Comparison of ENCODE assay signal across 19 cellular contexts in the genomic region with DNA sequence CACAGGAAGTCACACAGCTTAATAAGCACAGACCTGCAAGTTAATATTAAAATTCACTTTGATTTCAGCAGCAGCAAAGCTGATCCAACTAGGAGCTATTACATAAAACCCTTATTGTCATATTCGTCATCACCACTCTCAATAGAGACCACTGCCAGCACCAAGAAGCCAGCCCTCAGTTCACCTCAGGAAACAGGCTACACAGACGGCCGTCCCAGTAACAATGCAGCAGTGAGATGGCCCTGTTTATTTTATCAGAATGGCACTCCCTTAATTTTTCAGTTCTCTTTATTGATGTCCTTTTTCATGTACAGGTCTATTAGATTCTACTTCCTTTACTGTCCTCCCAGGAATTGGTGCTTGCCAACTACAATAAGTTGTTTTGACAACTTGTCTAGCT.
DNase-seq lines count a peak whose midpoint lies in the region; ATAC-seq and TF ChIP-seq lines count a peak whose summit lies in the region.
"Had no signal": no experiment of that assay in that cellular context is flagged by ENCODE, and none has a peak within 500 bp of the region (broad histone marks: within the 10 kb centered on the region; RNA-seq: fewer than 3 reads in every experiment).

No MANE protein-coding gene starts in this region.

- DNase-seq in esophagus muscularis mucosa (ENCODE audit: extremely low spot score): no peak
- no peak for DNase-seq in sciatic nerve (ENCODE audit: low spot score)
- no peak for DNase-seq in omental fat pad (ENCODE audit: low spot score)
- DNase-seq in Ammon's horn (ENCODE audit: low spot score): no peak
- DNase-seq in PC-9: no peak
- DNase-seq: activated naive CD8-positive, alpha-beta T cell treated with anti-CD3 and anti-CD28 coated beads for 36 hours; brain microvascular endothelial cell; CD4-positive, alpha-beta T cell; MG63; NCI-H1694 treated with DMSO at 0.1 percent for 48 hours; NK-92 treated with Interleukin-12 subunit alpha and Interleukin-12 subunit beta, amount 100 ng/mL, for 24 hours; stimulated activated CD4-positive, alpha-beta T cell treated with anti-CD3 and anti-CD28 coated beads, Interleukin-4, amount 100 ng/mL, for 24 hours; T1000 had no signal

- TF ChIP-seq POLR2A in esophagus muscularis mucosa (IDR thresholded peaks at IDR 0.05; ENCODE audit: low read depth): no peak

- no peaks in the 10 kb centered on the region for H3K36me3 ChIP-seq in esophagus muscularis mucosa
- no peaks in the 10 kb centered on the region for H3K36me3 ChIP-seq in liver (ENCODE audit: control insufficient read depth in 4 of 4, insufficient read depth in 3 of 4, low read depth in 1 of 4, low read length in 3 of 4)
- no peaks in the 10 kb centered on the region for H3K36me3 ChIP-seq in PC-9 (ENCODE audit: low read depth)
- H3K36me3 ChIP-seq: brain microvascular endothelial cell, HAP-1, MG63 had no signal

- BruUV-seq in PC-9 (replicated peaks; lab: Mats Ljungman, UMichigan): no TSS peak

- H3K9me3 ChIP-seq in esophagus muscularis mucosa: no peaks in the 10 kb centered on the region
- no peaks in the 10 kb centered on the region for H3K9me3 ChIP-seq in liver (ENCODE audit: control insufficient read depth in 4 of 4, low read length in 3 of 4)
- no peaks in the 10 kb centered on the region for H3K9me3 ChIP-seq in PC-9 (ENCODE audit: insufficient read depth, low read depth)
- H3K9me3 ChIP-seq: HAP-1, MG63 had no signal

- H3K4me1 ChIP-seq in esophagus muscularis mucosa (peaks cover 35 to 68% (median 61%) of the 10 kb centered on the region in 4 donors), liver (ENCODE audit: control insufficient read depth in 4 of 4, insufficient read depth in 4 of 4, low read length in 3 of 4) (peaks cover 7 to 61% (median 36%) of the 10 kb centered on the region in 4 donors), PC-9 (replicated peaks; ENCODE audit: insufficient read depth) (no peaks in the 10 kb centered on the region)

- H3K27ac ChIP-seq in VCaP (peak overlapping the region; percentile 27), esophagus muscularis mucosa (replicated peaks in 1 of 4) (peak overlapping the region; percentile 32 to 59 (median 44)), liver (ENCODE audit: low read depth in 1 of 2, low read length in 2 of 2) (peak overlapping the region; percentile 65 to 80), PC-9 (no peak overlapping the region)
- H3K27ac ChIP-seq: brain microvascular endothelial cell, epithelial cell of prostate had no signal

- TF ChIP-seq CTCF in VCaP (conservative IDR thresholded peaks at IDR 0.05) (no peak), esophagus muscularis mucosa (IDR thresholded peaks at IDR 0.05) (no peak), liver (IDR thresholded peaks at IDR 0.05; ENCODE audit: low read depth, low read length, missing input control) (no peak), omental fat pad (IDR thresholded peaks at IDR 0.05) (no peak), PC-9 (conservative IDR thresholded peaks at IDR 0.05) (no peak)

- CTCF ChIA-PET in PC-9 (lab: Charles Lee): no interaction called here

- H3K9me2 ChIP-seq in PC-9 (ENCODE audit: insufficient read depth): no peaks in the 10 kb centered on the region; the same call in 1 of the 2 replicates

- ATAC-seq in sciatic nerve (peak; percentile 82), omental fat pad (ENCODE audit: low FRiP score) (no peak), HG02759 (IDR thresholded peaks at IDR 0.05; ENCODE audit: unreplicated experiment) (no peak)

- WGBS in esophagus muscularis mucosa: 24% methylated on average over 3 of the region's 3 CpGs
- 17% methylated on average over 3 of the region's 3 CpGs for WGBS in liver

- POLR2A ChIA-PET in PC-9 (lab: Charles Lee; ENCODE audit: unreplicated experiment): interaction anchor here (0.7 kb wide), 1 partner anchor 321 kb away, joined by 3 read pairs; no protein-coding TSS in a partner anchor

- no peaks in the 10 kb centered on the region for H4K20me1 ChIP-seq in PC-9 (ENCODE audit: insufficient read depth)

- no peaks in the 10 kb centered on the region for H3K27me3 ChIP-seq in esophagus muscularis mucosa
- no peaks in the 10 kb centered on the region for H3K27me3 ChIP-seq in liver (ENCODE audit: control insufficient read depth in 4 of 4, insufficient read depth in 4 of 4, low read length in 3 of 4)
- H3K27me3 ChIP-seq in PC-9 (ENCODE audit: insufficient read depth, low read depth): no peaks in the 10 kb centered on the region
- H3K27me3 ChIP-seq: brain microvascular endothelial cell, MG63 had no signal

- no peak for TF ChIP-seq RAD21 in liver (IDR thresholded peaks at IDR 0.05)

- no peak overlapping the region for H2AFZ ChIP-seq in PC-9

- H3K79me2 ChIP-seq in PC-9 (ENCODE audit: low read depth): no peaks in the 10 kb centered on the region

- H3K4me2 ChIP-seq in PC-9: no peak overlapping the region
- H3K4me2 ChIP-seq: smooth muscle cell had no signal

- TF ChIP-seq EP300 in esophagus muscularis mucosa (IDR thresholded peaks at IDR 0.05): no peak

- H3F3A ChIP-seq in PC-9 (ENCODE audit: insufficient read depth, low read depth): no peaks in the 10 kb centered on the region

- no peak overlapping the region for H3K4me3 ChIP-seq in esophagus muscularis mucosa
- H3K4me3 ChIP-seq in liver (ENCODE audit: low read depth in 1 of 3, low read length in 3 of 3): no peak overlapping the region
- no peak overlapping the region for H3K4me3 ChIP-seq in PC-9
- H3K4me3 ChIP-seq: HAP-1, MG63, smooth muscle cell had no signal

- no peak overlapping the region for H3K9ac ChIP-seq in liver (ENCODE audit: low read depth in 1 of 2, low read length in 2 of 2)

- intact Hi-C loops in esophagus muscularis mucosa (cut with DNase I): no loop called here
- intact Hi-C loops in sciatic nerve (cut with DNase I): no loop called here
- intact Hi-C loops in PC-9 (cut with micrococcal nuclease; ENCODE audit: unreplicated experiment): no loop called here

TF ChIP-seq in liver, 16 proteins besides CTCF, POLR2A, EP300 and RAD21:
- TF ChIP-seq REST (IDR thresholded peaks at IDR 0.05) (no peak), HNF4A (conservative IDR thresholded peaks at IDR 0.05) (no peak), TAF1 (conservative IDR thresholded peaks at IDR 0.05) (no peak), GABPA (IDR thresholded peaks at IDR 0.05 in 1 of 2, conservative IDR thresholded peaks at IDR 0.05 in 1 of 2) (no peak), NR2F2 (IDR thresholded peaks at IDR 0.05) (no peak), YY1 (IDR thresholded peaks at IDR 0.05) (no peak), SP1 (IDR thresholded peaks at IDR 0.05) (no peak), HNF4G (IDR thresholded peaks at IDR 0.05) (no peak), FOXA2 (IDR thresholded peaks at IDR 0.05) (no peak), MAX (IDR thresholded peaks at IDR 0.05) (no peak), ZBTB33 (IDR thresholded peaks at IDR 0.05) (no peak), RXRA (IDR thresholded peaks at IDR 0.05) (no peak), FOXA1 (IDR thresholded peaks at IDR 0.05) (no peak)
- TF ChIP-seq, protein P1, sequence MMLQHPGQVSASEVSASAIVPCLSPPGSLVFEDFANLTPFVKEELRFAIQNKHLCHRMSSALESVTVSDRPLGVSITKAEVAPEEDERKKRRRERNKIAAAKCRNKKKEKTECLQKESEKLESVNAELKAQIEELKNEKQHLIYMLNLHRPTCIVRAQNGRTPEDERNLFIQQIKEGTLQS (IDR thresholded peaks at IDR 0.05): no peak
